In genomic region chr1:59146056-59146455, GRCh38 we compare ENCODE assay signal across 9 cellular contexts.
DNase-seq lines count a peak whose midpoint lies in the region; ATAC-seq and TF ChIP-seq lines count a peak whose summit lies in the region.
"Had no signal": no experiment of that assay in that cellular context is flagged by ENCODE, and none has a peak within 500 bp of the region (broad histone marks: within the 10 kb centered on the region; RNA-seq: fewer than 3 reads in every experiment).

No MANE protein-coding gene starts in this region.

- H3K27me3 Mint-ChIP-seq in T-helper 2 cell treated with Interferon-gamma antibody and Interleukin-4, amounts not matched to agents 5 μg/mL and 100 μg/mL, for 36 hours (ENCODE audit: low read depth) = no peaks in the 10 kb centered on the region

- DNase-seq in T-helper 2 cell treated with Interferon-gamma antibody and Interleukin-4, amounts not matched to agents 5 μg/mL and 100 μg/mL, for 36 hours (ENCODE audit: low spot score) = no peak
- DNase-seq in T-helper 2 cell = no peak
- no peak for DNase-seq in Panc1 (ENCODE audit: low read depth, low spot score)
- DNase-seq in gastrocnemius medialis = no peak
- DNase-seq in retina = no peak
- DNase-seq in anterior cingulate cortex (lab: John Stamatoyannopoulos, UW) = no peak
- no peak for DNase-seq in DMS79 treated with DMSO at 0.1 percent for 48 hours (lab: John Stamatoyannopoulos, UW)
- DNase-seq: NCI-H1092 treated with DMSO at 0.1 percent for 48 hours had no signal

- H3K36me3 Mint-ChIP-seq in T-helper 2 cell treated with Interferon-gamma antibody and Interleukin-4, amounts not matched to agents 5 μg/mL and 100 μg/mL, for 36 hours (ENCODE audit: low read depth) = no peaks in the 10 kb centered on the region

- H3K36me3 ChIP-seq in Panc1 (ENCODE audit: control insufficient read depth, insufficient read depth, low read length) (no peaks in the 10 kb centered on the region), endocrine pancreas (ENCODE audit: control insufficient read depth, insufficient read depth, low read length) (no peaks in the 10 kb centered on the region), gastrocnemius medialis (no peaks in the 10 kb centered on the region)

- TF ChIP-seq POLR2A in gastrocnemius medialis (IDR thresholded peaks at IDR 0.05) = no peak

- no TSS peak for BruUV-seq in Panc1 (replicated peaks; lab: Mats Ljungman, UMichigan)

- H3K9ac ChIP-seq in endocrine pancreas (ENCODE audit: control insufficient read depth, insufficient read depth, low read length) = no peak overlapping the region

- in situ Hi-C loops in Panc1 (cut with HindIII; ENCODE audit: low pct_unique_long_range_greater_than_20kb, low sequenced_read_pairs) = no loop called here
- in situ Hi-C loops in gastrocnemius medialis (cut with MboI; ENCODE audit: low sequenced_read_pairs in 4 of 4) = loop anchor here in 1 of 4 donors (10.0 kb wide), 1 partner anchor 149 kb away; the partner anchor contains the start of gene FGGY

- peak overlapping the region; percentile 89 for H3K27ac ChIP-seq in Panc1 (ENCODE audit: low read length)
- peak overlapping the region; percentile 69 to 94 (median 73) for H3K27ac ChIP-seq in gastrocnemius medialis

- H3K27ac Mint-ChIP-seq in T-helper 2 cell treated with Interferon-gamma antibody and Interleukin-4, amounts not matched to agents 5 μg/mL and 100 μg/mL, for 36 hours = peak overlapping the region; percentile 97

- H3K4me1 ChIP-seq in Panc1 (ENCODE audit: control insufficient read depth, insufficient read depth, low read length) = peaks cover 39% of the 10 kb centered on the region
- H3K4me1 ChIP-seq in endocrine pancreas (ENCODE audit: control insufficient read depth, insufficient read depth, low read length) = no peaks in the 10 kb centered on the region
- peaks cover 18 to 41% of the 10 kb centered on the region in 2 donors for H3K4me1 ChIP-seq in gastrocnemius medialis

- intact Hi-C loops in Panc1 (cut with micrococcal nuclease; ENCODE audit: unreplicated experiment) = loop anchor here (5.0 kb wide), 2 partner anchors 151 to 364 kb away; partner anchors contain the start of genes FGGY and JUN
- intact Hi-C loops in gastrocnemius medialis (cut with DNase I; ENCODE audit: low total_unique reads) = no loop called here

- POLR2A ChIA-PET in Panc1 (lab: Charles Lee) = interaction anchor here (0.7 kb wide), 2 partner anchors 159 to 731 kb away, joined by 6 to 8 read pairs; no protein-coding TSS in a partner anchor

- TF ChIP-seq CTCF in Panc1 (IDR thresholded peaks at IDR 0.05) (no peak), gastrocnemius medialis (IDR thresholded peaks at IDR 0.05 in 4 of 5, conservative IDR thresholded peaks at IDR 0.05 in 1 of 5) (no peak)

- H3K4me3 ChIP-seq in Panc1 (ENCODE audit: low read depth in 2 of 2, low read length in 2 of 2) (peak overlapping the region; percentile 52 to 74), endocrine pancreas (ENCODE audit: control insufficient read depth, insufficient read depth, low read length) (peak overlapping the region; percentile 52), gastrocnemius medialis (peak overlapping the region; percentile 53 to 71 (median 58))

- peaks cover 40% of the 10 kb centered on the region for H3K4me1 Mint-ChIP-seq in T-helper 2 cell treated with Interferon-gamma antibody and Interleukin-4, amounts not matched to agents 5 μg/mL and 100 μg/mL, for 36 hours (ENCODE audit: low read depth)

- H3K27me3 ChIP-seq in Panc1 (ENCODE audit: control insufficient read depth, insufficient read depth, low read length) = no peaks in the 10 kb centered on the region
- H3K27me3 ChIP-seq in endocrine pancreas (ENCODE audit: control insufficient read depth, insufficient read depth, low read length) = no peaks in the 10 kb centered on the region
- no peaks in the 10 kb centered on the region for H3K27me3 ChIP-seq in gastrocnemius medialis

- ATAC-seq in Panc1 (no peak), gastrocnemius medialis (no peak)

- H3K4me3 Mint-ChIP-seq in T-helper 2 cell treated with Interferon-gamma antibody and Interleukin-4, amounts not matched to agents 5 μg/mL and 100 μg/mL, for 36 hours = peak overlapping the region; percentile 98

- no peaks in the 10 kb centered on the region for H3K9me3 Mint-ChIP-seq in T-helper 2 cell treated with Interferon-gamma antibody and Interleukin-4, amounts not matched to agents 5 μg/mL and 100 μg/mL, for 36 hours

- no peaks in the 10 kb centered on the region for H3K9me3 ChIP-seq in Panc1 (ENCODE audit: control insufficient read depth, insufficient read depth, low read depth, low read length)
- no peaks in the 10 kb centered on the region for H3K9me3 ChIP-seq in endocrine pancreas (ENCODE audit: control insufficient read depth, low read length)
- no peaks in the 10 kb centered on the region for H3K9me3 ChIP-seq in gastrocnemius medialis

- CTCF ChIA-PET in Panc1 (lab: Charles Lee) = no interaction called here
